In the genomic region with DNA sequence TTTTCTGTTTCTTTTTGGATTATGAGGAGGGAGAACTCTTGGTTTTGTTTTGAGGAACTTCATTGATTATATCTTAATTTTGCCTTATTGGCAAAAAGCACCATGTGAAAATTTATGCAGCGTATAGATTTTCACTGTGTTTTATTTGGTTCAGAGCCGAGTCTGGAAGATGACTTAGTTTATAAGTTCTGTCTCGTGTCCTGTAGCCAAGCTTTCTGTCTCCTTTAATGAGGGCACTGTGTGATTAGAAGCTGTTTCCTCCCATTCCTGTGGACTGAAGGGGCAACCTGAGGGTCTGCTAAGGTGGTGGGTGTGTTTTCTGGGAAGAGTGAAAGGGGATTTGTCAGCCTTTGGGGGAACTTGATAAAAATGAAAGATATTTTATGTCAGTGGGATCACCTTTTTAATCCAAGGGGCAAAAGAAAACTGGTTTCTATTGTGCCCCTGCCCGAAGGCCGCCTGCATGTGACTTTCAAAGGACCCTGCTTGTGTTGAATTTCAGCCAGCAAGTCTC, we compare ENCODE assay signal across 12 cellular contexts.
DNase-seq lines count a peak whose midpoint lies in the region; ATAC-seq and TF ChIP-seq lines count a peak whose summit lies in the region.
"Had no signal": no experiment of that assay in that cellular context is flagged by ENCODE, and none has a peak within 500 bp of the region (broad histone marks: within the 10 kb centered on the region; RNA-seq: fewer than 3 reads in every experiment).

No MANE protein-coding gene starts in this region.

- CTCF ChIA-PET in naive thymus-derived CD4-positive, alpha-beta T cell (lab: Charles Lee), result no interaction called here

- peak overlapping the region in 1 of 9 donors; percentile 12 for H3K27ac Mint-ChIP-seq in naive thymus-derived CD4-positive, alpha-beta T cell
- H3K27ac Mint-ChIP-seq: activated CD4-positive, alpha-beta memory T cell treated with anti-CD3 and anti-CD28 coated beads for 36 hours had no signal

- H3K4me1 Mint-ChIP-seq in naive thymus-derived CD4-positive, alpha-beta T cell, result peaks cover 0 to 5% (median 0%) of the 10 kb centered on the region in 7 donors

- no peak overlapping the region for H2AFZ ChIP-seq in hepatocyte

- no peaks in the 10 kb centered on the region for H3K9me3 ChIP-seq in BE2C
- no peaks in the 10 kb centered on the region for H3K9me3 ChIP-seq in adipocyte (ENCODE audit: control insufficient read depth, low read length)
- H3K9me3 ChIP-seq in hepatocyte (ENCODE audit: low read depth), result no peaks in the 10 kb centered on the region
- no peaks in the 10 kb centered on the region for H3K9me3 ChIP-seq in naive thymus-derived CD4-positive, alpha-beta T cell (ENCODE audit: control insufficient read depth in 2 of 3, low read length in 3 of 3)

- H3K36me3 Mint-ChIP-seq in naive thymus-derived CD4-positive, alpha-beta T cell, result peaks cover 0 to 12% (median 1%) of the 10 kb centered on the region in 5 donors
- H3K36me3 Mint-ChIP-seq: activated CD4-positive, alpha-beta memory T cell treated with anti-CD3 and anti-CD28 coated beads for 36 hours had no signal

- H3K27me3 ChIP-seq in BE2C (no peaks in the 10 kb centered on the region), adipocyte (replicated peaks; ENCODE audit: control insufficient read depth, insufficient read depth, low read length) (no peaks in the 10 kb centered on the region), hepatocyte (no peaks in the 10 kb centered on the region), rectal smooth muscle tissue (ENCODE audit: control insufficient read depth, insufficient read depth, low read length) (no peaks in the 10 kb centered on the region)
- no peaks in the 10 kb centered on the region for H3K27me3 ChIP-seq in naive thymus-derived CD4-positive, alpha-beta T cell (ENCODE audit: control insufficient read depth in 2 of 2, insufficient read depth in 2 of 2, low read length in 2 of 2)

- no peaks in the 10 kb centered on the region for H3K9me2 ChIP-seq in hepatocyte (replicated peaks; ENCODE audit: insufficient read depth)

- H3K4me2 ChIP-seq in hepatocyte, result peak overlapping the region; percentile 66

- peaks cover 4 to 12% (median 9%) of the 10 kb centered on the region in 5 donors for H3K27me3 Mint-ChIP-seq in naive thymus-derived CD4-positive, alpha-beta T cell

- WGBS in hepatocyte (ENCODE audit: low lambda C conversion rate, missing lambda C conversion rate), result 41% methylated on average over 5 of the region's 5 CpGs

- peak overlapping the region; percentile 40 for H3K4me3 ChIP-seq in BE2C (ENCODE audit: low read depth, low read length)
- H3K4me3 ChIP-seq in adipocyte (ENCODE audit: low read length), result peak overlapping the region; percentile 29
- H3K4me3 ChIP-seq in hepatocyte, result no peak overlapping the region
- peak overlapping the region; percentile 57 for H3K4me3 ChIP-seq in rectal smooth muscle tissue (ENCODE audit: low read length)
- H3K4me3 ChIP-seq in naive thymus-derived CD4-positive, alpha-beta T cell (ENCODE audit: low read length), result no peak overlapping the region
- H3K4me3 ChIP-seq: GM12878 had no signal

- H3K9ac ChIP-seq in adipocyte (ENCODE audit: low read length) (no peak overlapping the region), rectal smooth muscle tissue (ENCODE audit: low read length) (no peak overlapping the region)

- H4K20me1 ChIP-seq in hepatocyte (ENCODE audit: insufficient read depth, poor library complexity, severe bottlenecking), result peaks cover 68% of the 10 kb centered on the region

- H3K36me3 ChIP-seq in BE2C (peaks cover 29% of the 10 kb centered on the region), adipocyte (ENCODE audit: control insufficient read depth, insufficient read depth, low read length, severe bottlenecking) (no peaks in the 10 kb centered on the region), hepatocyte (replicated peaks; ENCODE audit: insufficient read depth, low read depth) (no peaks in the 10 kb centered on the region), rectal smooth muscle tissue (ENCODE audit: control insufficient read depth, insufficient read depth, low read length) (peaks cover 6% of the 10 kb centered on the region)
- no peaks in the 10 kb centered on the region for H3K36me3 ChIP-seq in naive thymus-derived CD4-positive, alpha-beta T cell (ENCODE audit: control insufficient read depth in 2 of 3, insufficient read depth in 3 of 3, low read length in 3 of 3)

- H3K9me3 Mint-ChIP-seq in naive thymus-derived CD4-positive, alpha-beta T cell, result no peaks in the 10 kb centered on the region
- H3K9me3 Mint-ChIP-seq: activated CD4-positive, alpha-beta memory T cell treated with anti-CD3 and anti-CD28 coated beads for 36 hours had no signal

- ATAC-seq in GM18502 (IDR thresholded peaks at IDR 0.05; ENCODE audit: poor library complexity, unreplicated experiment) (no peak), HG03108 (IDR thresholded peaks at IDR 0.05; ENCODE audit: unreplicated experiment) (no peak)
- ATAC-seq in naive thymus-derived CD4-positive, alpha-beta T cell, result no peak

- H3K4me1 ChIP-seq in BE2C (peaks cover 43% of the 10 kb centered on the region), adipocyte (ENCODE audit: control insufficient read depth, insufficient read depth, low read length) (peaks cover 43% of the 10 kb centered on the region), hepatocyte (ENCODE audit: insufficient read depth) (peaks cover 54% of the 10 kb centered on the region), rectal smooth muscle tissue (ENCODE audit: control insufficient read depth, insufficient read depth, low read length) (peaks cover 44% of the 10 kb centered on the region)
- H3K4me1 ChIP-seq in naive thymus-derived CD4-positive, alpha-beta T cell (ENCODE audit: control insufficient read depth in 2 of 2, insufficient read depth in 2 of 2, low read length in 2 of 2), result no peaks in the 10 kb centered on the region

- H3K4me3 Mint-ChIP-seq in naive thymus-derived CD4-positive, alpha-beta T cell, result no peak overlapping the region
- H3K4me3 Mint-ChIP-seq: activated CD4-positive, alpha-beta memory T cell treated with anti-CD3 and anti-CD28 coated beads for 36 hours had no signal

- intact Hi-C loops in naive thymus-derived CD4-positive, alpha-beta T cell (cut with micrococcal nuclease), result no loop called here

- TF ChIP-seq CTCF in BE2C (IDR thresholded peaks at IDR 0.05; ENCODE audit: low read depth, low read length) (no peak), hepatocyte (IDR thresholded peaks at IDR 0.05; ENCODE audit: poor library complexity) (no peak)

- peaks cover 100% of the 10 kb centered on the region for H3K79me2 ChIP-seq in hepatocyte

- no peak for DNase-seq in BE2C
- peak; percentile 55 for DNase-seq in adipocyte (ENCODE audit: low read depth)
- DNase-seq in hepatocyte (ENCODE audit: low spot score), result no peak
- no peak for DNase-seq in naive thymus-derived CD4-positive, alpha-beta T cell
- DNase-seq in HT-29 (ENCODE audit: low spot score), result no peak
- DNase-seq: activated CD4-positive, alpha-beta memory T cell treated with anti-CD3 and anti-CD28 coated beads for 36 hours; stimulated activated CD8-positive, alpha-beta memory T cell treated with anti-CD3 and anti-CD28 coated beads, Interleukin-4, amount 100 ng/mL, for 48 hours had no signal

- H3K27ac ChIP-seq in hepatocyte (peak overlapping the region; percentile 69), rectal smooth muscle tissue (ENCODE audit: low read depth, low read length) (peak overlapping the region; percentile 84)
- no peak overlapping the region for H3K27ac ChIP-seq in naive thymus-derived CD4-positive, alpha-beta T cell (ENCODE audit: low read depth, low read length)
- H3K27ac ChIP-seq: C4-2B had no signal

- POLR2A ChIA-PET in naive thymus-derived CD4-positive, alpha-beta T cell (lab: Charles Lee), result no interaction called here

Comparison
In these comparisons a context has a peak if more than half of its experiments do, and no peak if none do; other contexts are left out.
1. H3K4me3 ChIP-seq: peak in BE2C (single experiment), adipocyte (single experiment) and rectal smooth muscle tissue (single experiment); none in hepatocyte (single experiment) and naive thymus-derived CD4-positive, alpha-beta T cell (single experiment).